Comparison of ENCODE assay signal across 9 cellular contexts in genomic region chr12:53726342-53726741, GRCh38. TPM values are rescaled to one million over a fixed set of nuclear protein-coding genes. Genes with fewer than 3 reads are reported as not detected.
DNase-seq lines count a peak whose midpoint lies in the region; ATAC-seq and TF ChIP-seq lines count a peak whose summit lies in the region.
"Had no signal": no experiment of that assay in that cellular context is flagged by ENCODE, and none has a peak within 500 bp of the region (broad histone marks: within the 10 kb centered on the region; RNA-seq: fewer than 3 reads in every experiment).

No MANE protein-coding gene starts in this region.

- peaks cover 37% of the 10 kb centered on the region for H3K36me3 Mint-ChIP-seq in CD4-positive, CD25-positive, alpha-beta regulatory T cell
- peaks cover 41% of the 10 kb centered on the region for H3K36me3 Mint-ChIP-seq in nephron (ENCODE audit: low read depth)

- TF ChIP-seq CTCF in choroid plexus epithelial cell (conservative IDR thresholded peaks at IDR 0.05; ENCODE audit: low read depth, low read length) = no peak
- no peak for TF ChIP-seq CTCF in nephron (IDR thresholded peaks at IDR 0.05; ENCODE audit: unreplicated experiment in 3 of 3)

- H3K36me3 ChIP-seq in CD4-positive, CD25-positive, alpha-beta regulatory T cell (ENCODE audit: control insufficient read depth, insufficient read depth, low read length) = peaks cover 37% of the 10 kb centered on the region
- no peaks in the 10 kb centered on the region for H3K36me3 ChIP-seq in MG63

- peaks cover 25% of the 10 kb centered on the region for H3K4me1 ChIP-seq in CD4-positive, CD25-positive, alpha-beta regulatory T cell (ENCODE audit: control insufficient read depth, insufficient read depth, low read length, poor library complexity, severe bottlenecking)

- H3K4me3 ChIP-seq in CD4-positive, CD25-positive, alpha-beta regulatory T cell (ENCODE audit: low read depth, low read length) = peak overlapping the region; percentile 95
- H3K4me3 ChIP-seq in MG63 = peak overlapping the region; percentile 75
- peak overlapping the region; percentile 91 for H3K4me3 ChIP-seq in choroid plexus epithelial cell (ENCODE audit: low read depth, low read length)

- DNase-seq in CD4-positive, CD25-positive, alpha-beta regulatory T cell = peak in 1 of 3 donors; percentile 42
- DNase-seq in MG63 (no peak), choroid plexus epithelial cell (ENCODE audit: low read depth) (no peak), GOT3 (lab: John Stamatoyannopoulos, UW) (no peak), globus pallidus (ENCODE audit: low spot score) (no peak), sciatic nerve (ENCODE audit: low spot score) (no peak), AG08395 (ENCODE audit: low spot score) (no peak)

- no peak overlapping the region for H3K27ac ChIP-seq in CD4-positive, CD25-positive, alpha-beta regulatory T cell (ENCODE audit: insufficient read depth, low read length, poor library complexity, severe bottlenecking)

- no peaks in the 10 kb centered on the region for H3K9me3 Mint-ChIP-seq in CD4-positive, CD25-positive, alpha-beta regulatory T cell
- H3K9me3 Mint-ChIP-seq in nephron = no peaks in the 10 kb centered on the region

- peak overlapping the region in 2 of 3 donors; percentile 95 to 97 for H3K27ac Mint-ChIP-seq in CD4-positive, CD25-positive, alpha-beta regulatory T cell
- H3K27ac Mint-ChIP-seq in nephron = peak overlapping the region in 1 of 3 experiments; percentile 34

- H3K4me1 Mint-ChIP-seq in CD4-positive, CD25-positive, alpha-beta regulatory T cell = peaks cover 0 to 39% (median 17%) of the 10 kb centered on the region in 4 donors
- peaks cover 29% of the 10 kb centered on the region for H3K4me1 Mint-ChIP-seq in nephron

- no peaks in the 10 kb centered on the region for H3K27me3 ChIP-seq in CD4-positive, CD25-positive, alpha-beta regulatory T cell (ENCODE audit: control insufficient read depth, insufficient read depth, low read length)
- H3K27me3 ChIP-seq in MG63 = no peaks in the 10 kb centered on the region

- ATAC-seq in CD4-positive, CD25-positive, alpha-beta regulatory T cell (ENCODE audit: low read depth in 2 of 2) = no peak
- ATAC-seq in sciatic nerve = no peak

- peak overlapping the region; percentile 90 to 99 (median 94) for H3K4me3 Mint-ChIP-seq in CD4-positive, CD25-positive, alpha-beta regulatory T cell
- peak overlapping the region; percentile 92 to 95 (median 94) for H3K4me3 Mint-ChIP-seq in nephron

- H3K27me3 Mint-ChIP-seq in CD4-positive, CD25-positive, alpha-beta regulatory T cell = peaks cover 5% of the 10 kb centered on the region
- peaks cover 8% of the 10 kb centered on the region for H3K27me3 Mint-ChIP-seq in nephron (ENCODE audit: low read depth)

- intact Hi-C loops in sciatic nerve (cut with DNase I) = no loop called here

- H3K9me3 ChIP-seq in CD4-positive, CD25-positive, alpha-beta regulatory T cell (ENCODE audit: control insufficient read depth in 2 of 2, low read length in 2 of 2) = no peaks in the 10 kb centered on the region
- no peaks in the 10 kb centered on the region for H3K9me3 ChIP-seq in MG63

RNA-seq across cellular contexts. Expression of gene CALCOCO1, which starts 0.9 kb away (rescaled TPM):
- total RNA-seq in CD4-positive, CD25-positive, alpha-beta regulatory T cell = 209 TPM
- 100 to 1,000 TPM in 3 of 4 donors, 10 to 100 TPM in 1; 91.5 to 119 (median 112) TPM for polyA plus RNA-seq in CD4-positive, CD25-positive, alpha-beta regulatory T cell
- 35.7 and 42.4 TPM in 2 replicates for total RNA-seq in MG63 (2014; rRNA removed; shearing (Covaris generic); ENCODE audit: low replicate concordance)
- total RNA-seq in sciatic nerve = 206 TPM

RNA-seq across cellular contexts. Expression of gene CISTR, which starts 25.4 kb away (rescaled TPM):
- not detected for total RNA-seq in CD4-positive, CD25-positive, alpha-beta regulatory T cell
- not detected for polyA plus RNA-seq in CD4-positive, CD25-positive, alpha-beta regulatory T cell
- total RNA-seq in MG63 (2014; rRNA removed; shearing (Covaris generic); ENCODE audit: low replicate concordance) = not detected in 2 replicates
- total RNA-seq in sciatic nerve = not detected
- polyA plus RNA-seq: adipose tissue had no signal

RNA-seq across cellular contexts. Expression of gene ATP5MC2, which starts 50.5 kb away (rescaled TPM):
- total RNA-seq in CD4-positive, CD25-positive, alpha-beta regulatory T cell = 228 TPM
- 100 to 1,000 TPM; 577 to 700 (median 672) TPM for polyA plus RNA-seq in CD4-positive, CD25-positive, alpha-beta regulatory T cell
- 213 and 230 TPM in 2 replicates for total RNA-seq in MG63 (2014; rRNA removed; shearing (Covaris generic); ENCODE audit: low replicate concordance)
- 148 TPM for total RNA-seq in sciatic nerve
